9 cellular contexts compared by ENCODE assay signal in genomic region chr9:89743576-89744254, GRCh38.
DNase-seq lines count a peak whose midpoint lies in the region; ATAC-seq and TF ChIP-seq lines count a peak whose summit lies in the region.
"Had no signal": no experiment of that assay in that cellular context is flagged by ENCODE, and none has a peak within 500 bp of the region (broad histone marks: within the 10 kb centered on the region; RNA-seq: fewer than 3 reads in every experiment).

No MANE protein-coding gene starts in this region.

- no peaks in the 10 kb centered on the region for H4K20me1 ChIP-seq in neural progenitor cell (ENCODE audit: low read depth)

- TF ChIP-seq CTCF in activated CD8-positive, alpha-beta T cell treated with anti-CD3 and anti-CD28 coated beads for 36 hours (IDR thresholded peaks at IDR 0.05): no peak
- no peak for TF ChIP-seq CTCF in neural progenitor cell (IDR thresholded peaks at IDR 0.05)

- CTCF ChIA-PET in activated CD8-positive, alpha-beta T cell treated with anti-CD3 and anti-CD28 coated beads for 36 hours (lab: Charles Lee): interaction anchor here (0.6 to 3.0 kb wide), 17 partner anchors 9 to 358 kb away, joined by 3 to 18 read pairs (median 4); no protein-coding TSS in a partner anchor

- no peaks in the 10 kb centered on the region for H3K36me3 Mint-ChIP-seq in activated CD8-positive, alpha-beta T cell treated with anti-CD3 and anti-CD28 coated beads for 36 hours (ENCODE audit: low read depth)
- H3K36me3 Mint-ChIP-seq in neural progenitor cell: no peaks in the 10 kb centered on the region

- POLR2A ChIA-PET in activated CD8-positive, alpha-beta T cell treated with anti-CD3 and anti-CD28 coated beads for 36 hours (lab: Charles Lee): interaction anchor here (0.7 to 1.9 kb wide), 8 partner anchors 12 to 589 kb away, joined by 3 to 5 read pairs (median 4); partner anchors contain the start of gene GADD45G

- H3K27ac ChIP-seq in neural progenitor cell: no peak overlapping the region
- H3K27ac ChIP-seq: 22Rv1 had no signal

- no peak overlapping the region for H3K9ac ChIP-seq in neural progenitor cell

- peak; percentile 21 for DNase-seq in NCI-H1092 treated with DMSO at 0.1 percent for 48 hours (lab: John Stamatoyannopoulos, UW)
- DNase-seq in NCI-H1092 (lab: John Stamatoyannopoulos, UW): no peak
- DNase-seq in activated CD8-positive, alpha-beta T cell treated with anti-CD3 and anti-CD28 coated beads for 36 hours: peak; percentile 80
- DNase-seq in neural progenitor cell (ENCODE audit: low spot score): peak; percentile 50
- DNase-seq in superior temporal gyrus (ENCODE audit: extremely low spot score): no peak
- DNase-seq in cortex of kidney (lab: John Stamatoyannopoulos, UW): no peak
- no peak for DNase-seq in NCI-H128 (lab: John Stamatoyannopoulos, UW; ENCODE audit: unreplicated experiment)

- no peak overlapping the region for H3K4me3 ChIP-seq in neural progenitor cell

- peak overlapping the region; percentile 27 for H3K4me3 Mint-ChIP-seq in activated CD8-positive, alpha-beta T cell treated with anti-CD3 and anti-CD28 coated beads for 36 hours
- H3K4me3 Mint-ChIP-seq in neural progenitor cell: no peak overlapping the region

- no peak overlapping the region for H2AFZ ChIP-seq in neural progenitor cell (replicated peaks)

- peaks cover 6% of the 10 kb centered on the region for H3K27me3 Mint-ChIP-seq in activated CD8-positive, alpha-beta T cell treated with anti-CD3 and anti-CD28 coated beads for 36 hours
- peaks cover 19% of the 10 kb centered on the region for H3K27me3 Mint-ChIP-seq in neural progenitor cell (ENCODE audit: insufficient read depth, low read depth)

- peaks cover 10% of the 10 kb centered on the region for H3K4me1 ChIP-seq in neural progenitor cell

- no peaks in the 10 kb centered on the region for H3F3A ChIP-seq in neural progenitor cell (ENCODE audit: low read depth)

- H3K79me2 ChIP-seq in neural progenitor cell (ENCODE audit: low read depth): no peaks in the 10 kb centered on the region

- peaks cover 70% of the 10 kb centered on the region for H3K4me1 Mint-ChIP-seq in activated CD8-positive, alpha-beta T cell treated with anti-CD3 and anti-CD28 coated beads for 36 hours (ENCODE audit: low read depth)
- peaks cover 37% of the 10 kb centered on the region for H3K4me1 Mint-ChIP-seq in neural progenitor cell

- ATAC-seq in HG03139 (IDR thresholded peaks at IDR 0.05; ENCODE audit: unreplicated experiment): peak; percentile 58
- peak; percentile 77 for ATAC-seq in activated CD8-positive, alpha-beta T cell treated with anti-CD3 and anti-CD28 coated beads for 36 hours

- no peaks in the 10 kb centered on the region for H3K36me3 ChIP-seq in neural progenitor cell

- H3K9me3 Mint-ChIP-seq in activated CD8-positive, alpha-beta T cell treated with anti-CD3 and anti-CD28 coated beads for 36 hours: peaks cover 3% of the 10 kb centered on the region
- no peaks in the 10 kb centered on the region for H3K9me3 Mint-ChIP-seq in neural progenitor cell

- intact Hi-C loops in activated CD8-positive, alpha-beta T cell treated with anti-CD3 and anti-CD28 coated beads for 36 hours (cut with micrococcal nuclease): loop anchor here (5.0 kb wide), 1 partner anchor 41 kb away; no protein-coding TSS in a partner anchor

- no peaks in the 10 kb centered on the region for H3K9me3 ChIP-seq in neural progenitor cell (ENCODE audit: low read depth)

- no peaks in the 10 kb centered on the region for H3K27me3 ChIP-seq in neural progenitor cell

- peak overlapping the region; percentile 87 for H3K27ac Mint-ChIP-seq in activated CD8-positive, alpha-beta T cell treated with anti-CD3 and anti-CD28 coated beads for 36 hours
- peak overlapping the region; percentile 26 for H3K27ac Mint-ChIP-seq in neural progenitor cell

- H3K4me2 ChIP-seq in neural progenitor cell: peak overlapping the region; percentile 35

Comparison
In these comparisons a context has a peak if more than half of its experiments do, and no peak if none do; other contexts are left out.
1. DNase-seq: peak in NCI-H1092 treated with DMSO at 0.1 percent for 48 hours (single experiment), activated CD8-positive, alpha-beta T cell treated with anti-CD3 and anti-CD28 coated beads for 36 hours (single experiment) and neural progenitor cell (single experiment); none in NCI-H1092 (single experiment), superior temporal gyrus (single experiment), cortex of kidney (single experiment) and NCI-H128 (single experiment).